ENCODE assay signal across 2 cellular contexts in the genomic region with DNA sequence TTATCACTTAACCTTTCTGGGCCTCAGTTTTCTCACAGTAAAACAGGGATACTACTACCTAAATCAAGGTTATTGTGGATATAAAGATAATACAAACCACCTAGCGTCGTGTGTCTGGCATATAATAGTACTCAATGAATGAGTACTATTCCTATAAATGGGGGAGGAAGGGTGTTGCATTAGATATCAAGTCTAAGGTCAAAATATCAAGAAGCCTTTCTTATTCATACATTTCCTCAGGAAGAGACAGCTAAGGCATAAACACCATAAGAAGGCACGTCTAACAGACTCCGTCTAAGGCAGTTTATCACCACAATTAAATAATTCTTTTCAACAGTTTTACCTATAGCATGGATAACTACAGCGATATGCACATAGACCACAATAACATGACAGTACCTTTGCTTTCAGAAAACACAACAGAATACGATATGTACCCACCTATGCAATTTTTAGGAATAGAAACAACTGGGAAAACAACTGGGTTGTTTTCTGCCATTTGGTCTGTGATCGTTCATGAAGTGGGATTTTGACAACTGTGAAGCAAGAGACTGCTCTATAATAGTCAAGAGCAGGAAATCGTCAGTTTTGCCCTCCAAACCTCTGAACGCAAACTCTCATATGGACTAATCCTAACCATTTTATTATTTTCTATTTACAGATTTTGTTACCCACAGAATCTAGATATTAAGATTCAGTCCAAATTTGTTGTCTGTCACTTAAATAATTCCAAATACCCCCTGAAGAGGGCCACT.
A peak's percentile ranks its signal among the peaks of the same experiment; 100 is the strongest.
TF ChIP-seq lines count a peak whose summit lies in the region.

No MANE protein-coding gene starts in this region.

TF ChIP-seq in liver, 16 proteins besides CTCF, POLR2A, EP300 and RAD21:
- TF ChIP-seq, protein P1, sequence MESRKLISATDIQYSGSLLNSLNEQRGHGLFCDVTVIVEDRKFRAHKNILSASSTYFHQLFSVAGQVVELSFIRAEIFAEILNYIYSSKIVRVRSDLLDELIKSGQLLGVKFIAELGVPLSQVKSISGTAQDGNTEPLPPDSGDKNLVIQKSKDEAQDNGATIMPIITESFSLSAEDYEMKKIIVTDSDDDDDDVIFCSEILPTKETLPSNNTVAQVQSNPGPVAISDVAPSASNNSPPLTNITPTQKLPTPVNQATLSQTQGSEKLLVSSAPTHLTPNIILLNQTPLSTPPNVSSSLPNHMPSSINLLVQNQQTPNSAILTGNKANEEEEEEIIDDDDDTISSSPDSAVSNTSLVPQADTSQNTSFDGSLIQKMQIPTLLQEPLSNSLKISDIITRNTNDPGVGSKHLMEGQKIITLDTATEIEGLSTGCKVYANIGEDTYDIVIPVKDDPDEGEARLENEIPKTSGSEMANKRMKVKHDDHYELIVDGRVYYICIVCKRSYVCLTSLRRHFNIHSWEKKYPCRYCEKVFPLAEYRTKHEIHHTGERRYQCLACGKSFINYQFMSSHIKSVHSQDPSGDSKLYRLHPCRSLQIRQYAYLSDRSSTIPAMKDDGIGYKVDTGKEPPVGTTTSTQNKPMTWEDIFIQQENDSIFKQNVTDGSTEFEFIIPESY (IDR thresholded peaks at IDR 0.05) = no peak
- TF ChIP-seq FOXA1 (IDR thresholded peaks at IDR 0.05) (peak; percentile 20), HNF4G (IDR thresholded peaks at IDR 0.05) (no peak), FOXA2 (IDR thresholded peaks at IDR 0.05) (no peak), NR2F2 (IDR thresholded peaks at IDR 0.05) (peak; percentile 76), GABPA (IDR thresholded peaks at IDR 0.05 in 1 of 2, conservative IDR thresholded peaks at IDR 0.05 in 1 of 2) (no peak), JUND (IDR thresholded peaks at IDR 0.05) (no peak), EGR1 (IDR thresholded peaks at IDR 0.05; ENCODE audit: low read depth in 2 of 2) (no peak), HNF4A (conservative IDR thresholded peaks at IDR 0.05) (no peak), SP1 (IDR thresholded peaks at IDR 0.05) (no peak), TAF1 (conservative IDR thresholded peaks at IDR 0.05) (no peak), YY1 (IDR thresholded peaks at IDR 0.05) (no peak), RXRA (IDR thresholded peaks at IDR 0.05) (no peak)
- TF ChIP-seq, protein P2, sequence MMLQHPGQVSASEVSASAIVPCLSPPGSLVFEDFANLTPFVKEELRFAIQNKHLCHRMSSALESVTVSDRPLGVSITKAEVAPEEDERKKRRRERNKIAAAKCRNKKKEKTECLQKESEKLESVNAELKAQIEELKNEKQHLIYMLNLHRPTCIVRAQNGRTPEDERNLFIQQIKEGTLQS (IDR thresholded peaks at IDR 0.05) = no peak
- TF ChIP-seq, protein P3, sequence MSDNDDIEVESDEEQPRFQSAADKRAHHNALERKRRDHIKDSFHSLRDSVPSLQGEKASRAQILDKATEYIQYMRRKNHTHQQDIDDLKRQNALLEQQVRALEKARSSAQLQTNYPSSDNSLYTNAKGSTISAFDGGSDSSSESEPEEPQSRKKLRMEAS (IDR thresholded peaks at IDR 0.05) = no peak
- TF ChIP-seq, protein P4, sequence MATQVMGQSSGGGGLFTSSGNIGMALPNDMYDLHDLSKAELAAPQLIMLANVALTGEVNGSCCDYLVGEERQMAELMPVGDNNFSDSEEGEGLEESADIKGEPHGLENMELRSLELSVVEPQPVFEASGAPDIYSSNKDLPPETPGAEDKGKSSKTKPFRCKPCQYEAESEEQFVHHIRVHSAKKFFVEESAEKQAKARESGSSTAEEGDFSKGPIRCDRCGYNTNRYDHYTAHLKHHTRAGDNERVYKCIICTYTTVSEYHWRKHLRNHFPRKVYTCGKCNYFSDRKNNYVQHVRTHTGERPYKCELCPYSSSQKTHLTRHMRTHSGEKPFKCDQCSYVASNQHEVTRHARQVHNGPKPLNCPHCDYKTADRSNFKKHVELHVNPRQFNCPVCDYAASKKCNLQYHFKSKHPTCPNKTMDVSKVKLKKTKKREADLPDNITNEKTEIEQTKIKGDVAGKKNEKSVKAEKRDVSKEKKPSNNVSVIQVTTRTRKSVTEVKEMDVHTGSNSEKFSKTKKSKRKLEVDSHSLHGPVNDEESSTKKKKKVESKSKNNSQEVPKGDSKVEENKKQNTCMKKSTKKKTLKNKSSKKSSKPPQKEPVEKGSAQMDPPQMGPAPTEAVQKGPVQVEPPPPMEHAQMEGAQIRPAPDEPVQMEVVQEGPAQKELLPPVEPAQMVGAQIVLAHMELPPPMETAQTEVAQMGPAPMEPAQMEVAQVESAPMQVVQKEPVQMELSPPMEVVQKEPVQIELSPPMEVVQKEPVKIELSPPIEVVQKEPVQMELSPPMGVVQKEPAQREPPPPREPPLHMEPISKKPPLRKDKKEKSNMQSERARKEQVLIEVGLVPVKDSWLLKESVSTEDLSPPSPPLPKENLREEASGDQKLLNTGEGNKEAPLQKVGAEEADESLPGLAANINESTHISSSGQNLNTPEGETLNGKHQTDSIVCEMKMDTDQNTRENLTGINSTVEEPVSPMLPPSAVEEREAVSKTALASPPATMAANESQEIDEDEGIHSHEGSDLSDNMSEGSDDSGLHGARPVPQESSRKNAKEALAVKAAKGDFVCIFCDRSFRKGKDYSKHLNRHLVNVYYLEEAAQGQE (IDR thresholded peaks at IDR 0.05) = no peak
TF ChIP-seq in liver: peak in this region for 2.

TF ChIP-seq in HepG2, 621 proteins besides CTCF, POLR2A, EP300 and RAD21:
- TF ChIP-seq ZNF383 (CRISPR knock-in tag; IDR thresholded peaks at IDR 0.05; ENCODE audit: borderline replicate concordance) (no peak), FOXA3 (CRISPR knock-in tag; IDR thresholded peaks at IDR 0.05) (no peak), HNRNPLL (IDR thresholded peaks at IDR 0.05; ENCODE audit: low read depth, low read length, poor library complexity, severe bottlenecking) (no peak), TSC22D2 (CRISPR knock-in tag; IDR thresholded peaks at IDR 0.05; ENCODE audit: borderline replicate concordance) (no peak), ZNF530 (CRISPR knock-in tag; IDR thresholded peaks at IDR 0.05; ENCODE audit: low read depth) (no peak), ATF7-NPFF (CRISPR knock-in tag; IDR thresholded peaks at IDR 0.05; ENCODE audit: low read depth) (no peak), NR2F6 (IDR thresholded peaks at IDR 0.05) (no peak), NR2F6 (CRISPR knock-in tag; IDR thresholded peaks at IDR 0.05) (no peak), ARNT (IDR thresholded peaks at IDR 0.05) (no peak), ZZZ3 (CRISPR knock-in tag; IDR thresholded peaks at IDR 0.05; ENCODE audit: borderline replicate concordance) (no peak), ZNF331 (CRISPR knock-in tag; IDR thresholded peaks at IDR 0.05) (no peak), ZNF20 (CRISPR knock-in tag; IDR thresholded peaks at IDR 0.05) (no peak), NAIF1 (CRISPR knock-in tag; IDR thresholded peaks at IDR 0.05; ENCODE audit: borderline replicate concordance) (no peak)
- TF ChIP-seq, protein P5, sequence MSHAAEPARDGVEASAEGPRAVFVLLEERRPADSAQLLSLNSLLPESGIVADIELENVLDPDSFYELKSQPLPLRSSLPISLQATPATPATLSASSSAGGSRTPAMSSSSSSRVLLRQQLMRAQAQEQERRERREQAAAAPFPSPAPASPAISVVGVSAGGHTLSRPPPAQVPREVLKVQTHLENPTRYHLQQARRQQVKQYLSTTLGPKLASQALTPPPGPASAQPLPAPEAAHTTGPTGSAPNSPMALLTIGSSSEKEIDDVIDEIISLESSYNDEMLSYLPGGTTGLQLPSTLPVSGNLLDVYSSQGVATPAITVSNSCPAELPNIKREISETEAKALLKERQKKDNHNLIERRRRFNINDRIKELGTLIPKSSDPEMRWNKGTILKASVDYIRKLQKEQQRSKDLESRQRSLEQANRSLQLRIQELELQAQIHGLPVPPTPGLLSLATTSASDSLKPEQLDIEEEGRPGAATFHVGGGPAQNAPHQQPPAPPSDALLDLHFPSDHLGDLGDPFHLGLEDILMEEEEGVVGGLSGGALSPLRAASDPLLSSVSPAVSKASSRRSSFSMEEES (CRISPR knock-in tag; IDR thresholded peaks at IDR 0.05) = no peak
- TF ChIP-seq, protein P6, sequence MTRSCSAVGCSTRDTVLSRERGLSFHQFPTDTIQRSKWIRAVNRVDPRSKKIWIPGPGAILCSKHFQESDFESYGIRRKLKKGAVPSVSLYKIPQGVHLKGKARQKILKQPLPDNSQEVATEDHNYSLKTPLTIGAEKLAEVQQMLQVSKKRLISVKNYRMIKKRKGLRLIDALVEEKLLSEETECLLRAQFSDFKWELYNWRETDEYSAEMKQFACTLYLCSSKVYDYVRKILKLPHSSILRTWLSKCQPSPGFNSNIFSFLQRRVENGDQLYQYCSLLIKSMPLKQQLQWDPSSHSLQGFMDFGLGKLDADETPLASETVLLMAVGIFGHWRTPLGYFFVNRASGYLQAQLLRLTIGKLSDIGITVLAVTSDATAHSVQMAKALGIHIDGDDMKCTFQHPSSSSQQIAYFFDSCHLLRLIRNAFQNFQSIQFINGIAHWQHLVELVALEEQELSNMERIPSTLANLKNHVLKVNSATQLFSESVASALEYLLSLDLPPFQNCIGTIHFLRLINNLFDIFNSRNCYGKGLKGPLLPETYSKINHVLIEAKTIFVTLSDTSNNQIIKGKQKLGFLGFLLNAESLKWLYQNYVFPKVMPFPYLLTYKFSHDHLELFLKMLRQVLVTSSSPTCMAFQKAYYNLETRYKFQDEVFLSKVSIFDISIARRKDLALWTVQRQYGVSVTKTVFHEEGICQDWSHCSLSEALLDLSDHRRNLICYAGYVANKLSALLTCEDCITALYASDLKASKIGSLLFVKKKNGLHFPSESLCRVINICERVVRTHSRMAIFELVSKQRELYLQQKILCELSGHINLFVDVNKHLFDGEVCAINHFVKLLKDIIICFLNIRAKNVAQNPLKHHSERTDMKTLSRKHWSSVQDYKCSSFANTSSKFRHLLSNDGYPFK (CRISPR knock-in tag; IDR thresholded peaks at IDR 0.05; ENCODE audit: borderline replicate concordance) = no peak
